ENCODE assay signal across 1 cellular context in genomic region chr14:63737582-63738006, GRCh38.
A peak's percentile ranks its signal among the peaks of the same experiment; 100 is the strongest.
TF ChIP-seq lines count a peak whose summit lies in the region.

No MANE protein-coding gene starts in this region.

TF ChIP-seq in GM12878, 131 proteins besides CTCF, POLR2A, EP300 and RAD21 (continued from another document and continues in another):
- no peak for TF ChIP-seq TCF7 (IDR thresholded peaks at IDR 0.05; ENCODE audit: borderline replicate concordance)
- TF ChIP-seq HCFC1 (IDR thresholded peaks at IDR 0.05; ENCODE audit: low read length): no peak
- TF ChIP-seq ASH2L (IDR thresholded peaks at IDR 0.05; ENCODE audit: borderline replicate concordance, low read depth): peak; percentile 67; the same call in 1 of the 2 replicates
- TF ChIP-seq RELA (IDR thresholded peaks at IDR 0.05; ENCODE audit: borderline replicate concordance, partially characterized antibody): no peak
- no peak for TF ChIP-seq ZNF687 (IDR thresholded peaks at IDR 0.05)
- TF ChIP-seq PKNOX1 (IDR thresholded peaks at IDR 0.05): peak; percentile 66
- TF ChIP-seq SP1 (IDR thresholded peaks at IDR 0.05; ENCODE audit: low read depth, low read length): peak; percentile 30
- no peak for TF ChIP-seq E2F8 (IDR thresholded peaks at IDR 0.05; ENCODE audit: low read depth, partially characterized antibody)
- no peak for TF ChIP-seq STAT3 (IDR thresholded peaks at IDR 0.05; ENCODE audit: low read depth, low read length)
- no peak for TF ChIP-seq SPI1 (IDR thresholded peaks at IDR 0.05; ENCODE audit: borderline replicate concordance, insufficient read depth, low read depth, low read length)
- peak; percentile 53; the same call in 1 of the 2 replicates for TF ChIP-seq NFIC (IDR thresholded peaks at IDR 0.05; ENCODE audit: low read depth, low read length)
- TF ChIP-seq GABPA (IDR thresholded peaks at IDR 0.05; ENCODE audit: low read depth): no peak
- TF ChIP-seq MTA3 (IDR thresholded peaks at IDR 0.05; ENCODE audit: borderline replicate concordance, low read length): peak; percentile 50; the same call in 1 of the 2 replicates
- TF ChIP-seq MYB (IDR thresholded peaks at IDR 0.05; ENCODE audit: borderline replicate concordance, low read depth, low read length): no peak
- no peak for TF ChIP-seq MXI1 (IDR thresholded peaks at IDR 0.05; ENCODE audit: low read depth, low read length)
- TF ChIP-seq SMAD1 (IDR thresholded peaks at IDR 0.05; ENCODE audit: low read depth, partially characterized antibody): no peak
- TF ChIP-seq CBX3 (IDR thresholded peaks at IDR 0.05; ENCODE audit: borderline replicate concordance, low read depth): no peak
- no peak for TF ChIP-seq E2F4 (IDR thresholded peaks at IDR 0.05; ENCODE audit: low read depth, low read length)
- TF ChIP-seq SIN3A (IDR thresholded peaks at IDR 0.05; ENCODE audit: low read depth, low read length): no peak
- TF ChIP-seq CEBPZ (IDR thresholded peaks at IDR 0.05; ENCODE audit: low read depth, low read length): no peak
- no peak for TF ChIP-seq YBX1 (IDR thresholded peaks at IDR 0.05)
- TF ChIP-seq FOS (IDR thresholded peaks at IDR 0.05; ENCODE audit: borderline replicate concordance, extremely low read depth, insufficient read length): no peak
- TF ChIP-seq NFYA (IDR thresholded peaks at IDR 0.05; ENCODE audit: borderline replicate concordance, low read depth, low read length): no peak
- TF ChIP-seq MEF2A (IDR thresholded peaks at IDR 0.05; ENCODE audit: insufficient read depth, low read depth, low read length): peak; percentile 86
- no peak for TF ChIP-seq HDGF (IDR thresholded peaks at IDR 0.05)
- TF ChIP-seq CBX5 (IDR thresholded peaks at IDR 0.05; ENCODE audit: low read depth): no peak
- no peak for TF ChIP-seq BMI1 (IDR thresholded peaks at IDR 0.05; ENCODE audit: borderline replicate concordance)
- no peak for TF ChIP-seq RFX5 (IDR thresholded peaks at IDR 0.05; ENCODE audit: low read depth, low read length)
- TF ChIP-seq REST (IDR thresholded peaks at IDR 0.05; ENCODE audit: low read depth, low read length): no peak
- TF ChIP-seq GATAD2B (conservative IDR thresholded peaks at IDR 0.05; ENCODE audit: low read depth): no peak
- no peak for TF ChIP-seq ZBTB11 (CRISPR knock-in tag; IDR thresholded peaks at IDR 0.05)
- TF ChIP-seq SMC3 (IDR thresholded peaks at IDR 0.05; ENCODE audit: borderline replicate concordance, low read length): no peak
- TF ChIP-seq FOXM1 (IDR thresholded peaks at IDR 0.05; ENCODE audit: low read depth, low read length): peak; percentile 63; the same call in 1 of the 2 replicates
- TF ChIP-seq PBX3 (IDR thresholded peaks at IDR 0.05; ENCODE audit: insufficient replicate concordance, low read depth, low read length): no peak
- no peak for TF ChIP-seq TARDBP (IDR thresholded peaks at IDR 0.05; ENCODE audit: borderline replicate concordance)
- TF ChIP-seq RCOR1 (conservative IDR thresholded peaks at IDR 0.05; ENCODE audit: low read depth, low read length): no peak
- TF ChIP-seq ZNF24 (IDR thresholded peaks at IDR 0.05): no peak
- no peak for TF ChIP-seq MAX (IDR thresholded peaks at IDR 0.05; ENCODE audit: low read depth, low read length)
- TF ChIP-seq ZNF207 (IDR thresholded peaks at IDR 0.05; ENCODE audit: borderline replicate concordance): no peak
- no peak for TF ChIP-seq RBBP5 (conservative IDR thresholded peaks at IDR 0.05)
- no peak for TF ChIP-seq POLR2AphosphoS5 (IDR thresholded peaks at IDR 0.05; ENCODE audit: low read length)
